ENCODE assay signal across 10 cellular contexts in genomic region chr16:58299757-58300349, GRCh38. TPM values are rescaled to one million over a fixed set of nuclear protein-coding genes. Genes with fewer than 3 reads are reported as not detected.
DNase-seq lines count a peak whose midpoint lies in the region; ATAC-seq and TF ChIP-seq lines count a peak whose summit lies in the region.
"Had no signal": no experiment of that assay in that cellular context is flagged by ENCODE, and none has a peak within 500 bp of the region (broad histone marks: within the 10 kb centered on the region; RNA-seq: fewer than 3 reads in every experiment).

No MANE protein-coding gene starts in this region.

- in situ Hi-C loops in KBM-7 (cut with MboI; ENCODE audit: low pct_unique_long_range_greater_than_20kb, low sequenced_read_pairs), result no loop called here

- H3K27me3 ChIP-seq in GM06990 (replicated peaks; ENCODE audit: control insufficient read depth, insufficient read depth, low read length), result no peaks in the 10 kb centered on the region
- no peaks in the 10 kb centered on the region for H3K27me3 ChIP-seq in lower lobe of right lung (ENCODE audit: low read depth)

- H3K4me3 ChIP-seq in GM06990 (replicated peaks; ENCODE audit: low read depth, low read length) (no peak overlapping the region), lower lobe of right lung (no peak overlapping the region)

- peaks cover 8% of the 10 kb centered on the region for H3K9me3 Mint-ChIP-seq in activated T-helper 1 cell treated with anti-CD3 and anti-CD28 coated beads, Interleukin-12 subunit alpha, Interleukin-12 subunit beta, Interleukin-2, Interleukin-4 antibody, amounts not matched to agents 30 ng/mL and 10 ng/mL and 1 ng/mL, durations not matched to agents 14 hours and 24 hours and 36 hours

- intact Hi-C loops in activated T-helper 1 cell treated with anti-CD3 and anti-CD28 coated beads, Interleukin-12 subunit alpha, Interleukin-12 subunit beta, Interleukin-2, Interleukin-4 antibody, amounts not matched to agents 30 ng/mL and 10 ng/mL and 1 ng/mL, durations not matched to agents 14 hours and 24 hours and 36 hours (cut with micrococcal nuclease), result loop anchor here (1.0 kb wide), 2 partner anchors 36 to 456 kb away; no protein-coding TSS in a partner anchor
- intact Hi-C loops in lower lobe of right lung (cut with DNase I), result no loop called here

- no peak overlapping the region for H3K4me3 Mint-ChIP-seq in activated T-helper 1 cell treated with anti-CD3 and anti-CD28 coated beads, Interleukin-12 subunit alpha, Interleukin-12 subunit beta, Interleukin-2, Interleukin-4 antibody, amounts not matched to agents 30 ng/mL and 10 ng/mL and 1 ng/mL, durations not matched to agents 14 hours and 24 hours and 36 hours
- H3K4me3 Mint-ChIP-seq: memory B cell, T-cell had no signal

- H3K9me3 ChIP-seq in lower lobe of right lung, result peaks cover 9% of the 10 kb centered on the region

- no peak overlapping the region for H3K27ac Mint-ChIP-seq in activated T-helper 1 cell treated with anti-CD3 and anti-CD28 coated beads, Interleukin-12 subunit alpha, Interleukin-12 subunit beta, Interleukin-2, Interleukin-4 antibody, amounts not matched to agents 30 ng/mL and 10 ng/mL and 1 ng/mL, durations not matched to agents 14 hours and 24 hours and 36 hours
- H3K27ac Mint-ChIP-seq: memory B cell, T-cell had no signal

- H3K4me1 Mint-ChIP-seq in activated T-helper 1 cell treated with anti-CD3 and anti-CD28 coated beads, Interleukin-12 subunit alpha, Interleukin-12 subunit beta, Interleukin-2, Interleukin-4 antibody, amounts not matched to agents 30 ng/mL and 10 ng/mL and 1 ng/mL, durations not matched to agents 14 hours and 24 hours and 36 hours (ENCODE audit: low read depth), result no peaks in the 10 kb centered on the region
- H3K4me1 Mint-ChIP-seq: memory B cell, T-cell had no signal

- TF ChIP-seq CTCF in GM06990 (IDR thresholded peaks at IDR 0.05; ENCODE audit: insufficient read depth, low read length, poor library complexity, severe bottlenecking) (peak; percentile 64), lower lobe of right lung (IDR thresholded peaks at IDR 0.05) (peak; percentile 60)

- ATAC-seq in lower lobe of right lung (peak; percentile 42 to 62), HG02588 (IDR thresholded peaks at IDR 0.05; ENCODE audit: unreplicated experiment) (no peak), GM21786 (IDR thresholded peaks at IDR 0.05; ENCODE audit: unreplicated experiment) (no peak)
- ATAC-seq: T-cell had no signal

- no peaks in the 10 kb centered on the region for H3K4me1 ChIP-seq in lower lobe of right lung

- H3K36me3 Mint-ChIP-seq in activated T-helper 1 cell treated with anti-CD3 and anti-CD28 coated beads, Interleukin-12 subunit alpha, Interleukin-12 subunit beta, Interleukin-2, Interleukin-4 antibody, amounts not matched to agents 30 ng/mL and 10 ng/mL and 1 ng/mL, durations not matched to agents 14 hours and 24 hours and 36 hours (ENCODE audit: low read depth), result no peaks in the 10 kb centered on the region
- H3K36me3 Mint-ChIP-seq: T-cell had no signal

- no peak overlapping the region for H3K27ac ChIP-seq in lower lobe of right lung

- no peak for DNase-seq in GM06990 (ENCODE audit: extremely low read depth, insufficient read length)
- peak; percentile 48 for DNase-seq in KBM-7
- DNase-seq in activated T-helper 1 cell treated with anti-CD3 and anti-CD28 coated beads, Interleukin-12 subunit alpha, Interleukin-12 subunit beta, Interleukin-2, Interleukin-4 antibody, amounts not matched to agents 30 ng/mL and 10 ng/mL and 1 ng/mL, durations not matched to agents 14 hours and 24 hours and 36 hours (ENCODE audit: low spot score), result peak; percentile 6
- no peak for DNase-seq in lower lobe of right lung
- no peak for DNase-seq in activated effector memory CD4-positive, alpha-beta T cell treated with Interleukin-2 at 50 U/mL for 16 hours
- DNase-seq in NCI-H1930 (lab: John Stamatoyannopoulos, UW), result no peak

- H3K27me3 Mint-ChIP-seq in activated T-helper 1 cell treated with anti-CD3 and anti-CD28 coated beads, Interleukin-12 subunit alpha, Interleukin-12 subunit beta, Interleukin-2, Interleukin-4 antibody, amounts not matched to agents 30 ng/mL and 10 ng/mL and 1 ng/mL, durations not matched to agents 14 hours and 24 hours and 36 hours (ENCODE audit: insufficient read depth), result peaks cover 10% of the 10 kb centered on the region
- H3K27me3 Mint-ChIP-seq: memory B cell had no signal

- H3K36me3 ChIP-seq in GM06990 (ENCODE audit: control insufficient read depth, insufficient read depth, low read length) (no peaks in the 10 kb centered on the region), lower lobe of right lung (no peaks in the 10 kb centered on the region)

RNA-seq across cellular contexts. Expression of gene PRSS54, which starts 5.0 kb away (rescaled TPM):
- not detected in 2 replicates for total RNA-seq in activated T-helper 1 cell treated with anti-CD3 and anti-CD28 coated beads, Interleukin-12 subunit alpha, Interleukin-12 subunit beta, Interleukin-2, Interleukin-4 antibody, amounts not matched to agents 30 ng/mL and 10 ng/mL and 1 ng/mL, durations not matched to agents 14 hours and 24 hours and 36 hours
- total RNA-seq in lower lobe of right lung, result not detected
- total RNA-seq: T-cell had no signal

Comparison
In these comparisons a context has a peak if more than half of its experiments do, and no peak if none do; other contexts are left out.
1. DNase-seq: peak in KBM-7 (single experiment) and activated T-helper 1 cell treated with anti-CD3 and anti-CD28 coated beads, Interleukin-12 subunit alpha, Interleukin-12 subunit beta, Interleukin-2, Interleukin-4 antibody, amounts not matched to agents 30 ng/mL and 10 ng/mL and 1 ng/mL, durations not matched to agents 14 hours and 24 hours and 36 hours (single experiment); none in GM06990 (single experiment), lower lobe of right lung (single experiment), activated effector memory CD4-positive, alpha-beta T cell treated with Interleukin-2 at 50 U/mL for 16 hours (single experiment) and NCI-H1930 (0 of 2).
2. ATAC-seq: peak in lower lobe of right lung (2 of 2); none in HG02588 (single experiment) and GM21786 (single experiment).